ENCODE assay signal across 12 cellular contexts in the genomic region with DNA sequence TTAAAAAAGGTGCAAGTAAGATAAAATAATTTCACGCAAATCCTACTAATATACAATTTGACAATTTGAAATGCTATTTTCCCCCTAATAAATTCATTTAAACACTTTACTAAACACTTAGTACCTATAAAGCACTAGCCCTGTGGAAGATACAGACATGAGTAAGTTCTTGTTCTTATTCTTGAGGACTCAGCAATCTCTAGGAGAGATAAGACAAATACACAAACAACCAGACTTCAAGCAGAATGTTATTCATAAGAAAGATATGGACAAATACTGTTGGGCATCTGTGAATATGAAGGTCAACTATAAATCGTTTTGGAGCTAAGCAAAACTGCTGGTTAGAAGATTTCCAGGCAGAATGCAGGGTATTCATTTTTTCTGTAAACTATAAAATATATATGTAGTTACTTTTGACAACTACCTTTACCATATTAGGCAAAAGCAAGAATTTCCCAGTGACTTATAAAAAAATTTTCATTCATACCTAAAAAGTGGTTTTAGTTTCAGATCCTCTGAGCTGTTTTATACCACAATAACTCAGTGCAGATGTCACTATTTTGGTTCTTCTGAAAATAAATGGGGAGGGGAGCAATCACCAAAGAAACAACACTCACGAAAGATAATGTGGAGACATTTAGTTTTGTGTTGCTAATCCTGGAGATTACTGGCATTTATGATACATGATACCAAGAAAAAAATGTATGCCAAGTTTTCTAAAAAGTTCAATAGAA. TPM values are rescaled to one million over a fixed set of nuclear protein-coding genes. Genes with fewer than 3 reads are reported as not detected.
A peak's percentile ranks its signal among the peaks of the same experiment; 100 is the strongest.
DNase-seq lines count a peak whose midpoint lies in the region; ATAC-seq, FAIRE-seq and TF ChIP-seq lines count a peak whose summit lies in the region.
"Had no signal": no experiment of that assay in that cellular context is flagged by ENCODE, and none has a peak within 500 bp of the region (broad histone marks: within the 10 kb centered on the region; RNA-seq: fewer than 3 reads in every experiment).

No MANE protein-coding gene starts in this region.

- no peaks in the 10 kb centered on the region for H3K9me3 ChIP-seq in esophagus squamous epithelium

- no peak overlapping the region for H3K27ac ChIP-seq in esophagus squamous epithelium
- H3K27ac ChIP-seq: VCaP had no signal

- FAIRE-seq in urothelium cell line (lab: Jason Lieb, UNC), result no peak
- FAIRE-seq: H1 had no signal

- 66 to 79% methylated on average over 3 of the region's 3 CpGs for WGBS in esophagus squamous epithelium, 2 donors

- TF ChIP-seq CTCF in GM13976 (IDR thresholded peaks at IDR 0.05; ENCODE audit: borderline replicate concordance, control extremely low read depth, extremely low read depth, insufficient read depth, missing control alignments) (no peak), esophagus squamous epithelium (IDR thresholded peaks at IDR 0.05) (no peak)

- intact Hi-C loops in esophagus squamous epithelium (cut with DNase I), result no loop called here

- no peak overlapping the region for H3K4me3 ChIP-seq in esophagus squamous epithelium

- TF ChIP-seq POLR2A in esophagus squamous epithelium (IDR thresholded peaks at IDR 0.05), result no peak

- DNase-seq in GM13976 (ENCODE audit: low spot score) (peak; percentile 72), fibroblast of peridontal ligament (ENCODE audit: extremely low read depth) (peak; percentile 12), SHP77 treated with DMSO at 0.1 percent for 48 hours (lab: John Stamatoyannopoulos, UW) (no peak), esophagus squamous epithelium (lab: John Stamatoyannopoulos, UW) (no peak), urothelium cell line (ENCODE audit: low spot score) (no peak), amygdala (lab: John Stamatoyannopoulos, UW) (no peak)
- DNase-seq: Calu3, PC-3 had no signal

- no peaks in the 10 kb centered on the region for H3K27me3 ChIP-seq in esophagus squamous epithelium

- ATAC-seq in GM19468 (IDR thresholded peaks at IDR 0.05; ENCODE audit: extremely low read depth, unreplicated experiment) (peak; percentile 51), HG03175 (IDR thresholded peaks at IDR 0.05; ENCODE audit: unreplicated experiment) (peak; percentile 37)
- ATAC-seq: PC-3 had no signal

- in situ Hi-C loops in GM13976 (cut with MboI; ENCODE audit: low sequenced_read_pairs, unreplicated experiment), result no loop called here

- H3K36me3 ChIP-seq in esophagus squamous epithelium, result no peaks in the 10 kb centered on the region

- H3K4me1 ChIP-seq in esophagus squamous epithelium, result peaks cover 0 to 13% (median 0%) of the 10 kb centered on the region in 3 donors

RNA-seq across cellular contexts. Expression of gene VPS41, which starts 3.8 kb away (rescaled TPM):
- total RNA-seq in esophagus squamous epithelium, result 10 to 100 TPM; 14.3 to 25.5 (median 23.2) TPM

Comparison
In these comparisons a context has a peak if more than half of its experiments do, and no peak if none do; other contexts are left out.
1. DNase-seq: peak in GM13976 (single experiment) and fibroblast of peridontal ligament (single experiment); none in SHP77 treated with DMSO at 0.1 percent for 48 hours (single experiment), esophagus squamous epithelium (single experiment), urothelium cell line (single experiment) and amygdala (0 of 56).